11 cellular contexts compared by ENCODE assay signal in the genomic region with DNA sequence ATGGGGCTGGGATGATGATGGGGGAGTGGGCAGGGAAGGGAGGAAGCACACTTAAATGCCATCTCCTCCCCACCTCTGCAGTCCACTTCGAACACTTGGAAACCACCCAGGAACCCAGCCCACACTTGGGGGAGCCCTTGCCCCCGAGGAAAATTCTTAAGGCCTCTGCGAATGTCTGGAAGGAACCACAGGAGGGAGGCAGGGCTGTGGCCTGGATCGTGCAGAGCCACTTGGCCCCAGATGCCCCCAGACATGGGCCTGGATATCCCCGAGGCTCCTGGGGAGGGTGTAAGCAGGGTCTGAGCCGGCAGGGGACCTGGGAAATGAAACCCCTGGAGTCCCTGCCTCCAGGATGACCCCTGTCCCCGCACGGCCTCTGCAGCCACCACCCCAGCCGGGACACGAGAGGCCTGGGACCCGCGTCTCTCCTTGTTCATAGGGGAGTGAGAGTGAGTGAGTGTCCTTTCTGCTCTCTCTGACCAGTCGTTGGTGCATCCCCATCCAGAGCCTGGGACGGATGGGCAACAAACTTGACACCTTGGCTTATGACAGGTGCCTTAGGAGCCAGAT. TPM values are rescaled to one million over a fixed set of nuclear protein-coding genes. Genes with fewer than 3 reads are reported as not detected.
DNase-seq lines count a peak whose midpoint lies in the region; ATAC-seq, FAIRE-seq and TF ChIP-seq lines count a peak whose summit lies in the region.
"Had no signal": no experiment of that assay in that cellular context is flagged by ENCODE, and none has a peak within 500 bp of the region (broad histone marks: within the 10 kb centered on the region; RNA-seq: fewer than 3 reads in every experiment).

No MANE protein-coding gene starts in this region.

- H3K36me3 ChIP-seq in WERI-Rb-1: peaks cover 14% of the 10 kb centered on the region
- peaks cover 1 to 4% of the 10 kb centered on the region in 2 experiments for H3K36me3 ChIP-seq in keratinocyte (ENCODE audit: control insufficient read depth in 2 of 2, extremely low read depth in 1 of 2, insufficient read depth in 2 of 2, low read length in 2 of 2)
- H3K36me3 ChIP-seq in stomach smooth muscle (ENCODE audit: control insufficient read depth in 2 of 2, insufficient read depth in 2 of 2, low read length in 2 of 2): no peaks in the 10 kb centered on the region
- H3K36me3 ChIP-seq: gastrocnemius medialis had no signal

- H3K9ac ChIP-seq in keratinocyte (ENCODE audit: control insufficient read depth, extremely low read depth, insufficient read depth, low read length) (peak overlapping the region; percentile 22), stomach smooth muscle (ENCODE audit: low read length in 2 of 2) (peak overlapping the region; percentile 9 to 47)

- H3K9me3 ChIP-seq in WERI-Rb-1 (ENCODE audit: severe bottlenecking) (no peaks in the 10 kb centered on the region), keratinocyte (ENCODE audit: control insufficient read depth, low read depth, low read length) (no peaks in the 10 kb centered on the region), stomach smooth muscle (ENCODE audit: control insufficient read depth in 2 of 2, low read length in 2 of 2) (no peaks in the 10 kb centered on the region)
- H3K9me3 ChIP-seq: gastrocnemius medialis had no signal

- peak; percentile 57 for DNase-seq in GM03348 (ENCODE audit: low spot score)
- peak; percentile 51 for DNase-seq in WERI-Rb-1
- no peak for DNase-seq in keratinocyte (ENCODE audit: low read depth, low spot score)
- no peak for DNase-seq in stimulated activated CD8-positive, alpha-beta memory T cell treated with anti-CD3 and anti-CD28 coated beads, Interleukin-4, amount 100 ng/mL, for 48 hours
- DNase-seq in GM20000 (ENCODE audit: low spot score): no peak
- DNase-seq: gastrocnemius medialis; NCI-H187; stimulated activated CD4-positive, alpha-beta T cell treated with anti-CD3 and anti-CD28 coated beads, Interleukin-4, amount 100 ng/mL, for 24 hours had no signal

- peaks cover 90% of the 10 kb centered on the region for H3K4me1 ChIP-seq in keratinocyte (ENCODE audit: control insufficient read depth, extremely low read depth, insufficient read depth, low read length)
- H3K4me1 ChIP-seq in stomach smooth muscle (ENCODE audit: control insufficient read depth, insufficient read depth, low read length): peaks cover 96% of the 10 kb centered on the region

- no peak for ATAC-seq in HG03432 (IDR thresholded peaks at IDR 0.05; ENCODE audit: unreplicated experiment)
- ATAC-seq: gastrocnemius medialis had no signal

- no peak overlapping the region for H3K4me2 ChIP-seq in keratinocyte (ENCODE audit: control insufficient read depth, extremely low read depth, insufficient read depth, low read depth, low read length)

- no peak overlapping the region for H3K4me3 ChIP-seq in WERI-Rb-1 (ENCODE audit: low read depth, low read length)
- H3K4me3 ChIP-seq in keratinocyte (ENCODE audit: control insufficient read depth in 2 of 3, extremely low read depth in 1 of 3, insufficient read depth in 2 of 3, low read depth in 1 of 3, low read length in 3 of 3): no peak overlapping the region
- H3K4me3 ChIP-seq in stomach smooth muscle (ENCODE audit: low read length in 2 of 2): peak overlapping the region in 1 of 2 donors; percentile 3
- H3K4me3 ChIP-seq: gastrocnemius medialis had no signal

- no peak overlapping the region for H2AFZ ChIP-seq in keratinocyte (ENCODE audit: control insufficient read depth, low read length)

- dilution Hi-C loops in keratinocyte (cut with MboI; ENCODE audit: extremely low pct_ligation_motif_present, low sequenced_read_pairs): no loop called here

- TF ChIP-seq CTCF in WERI-Rb-1 (IDR thresholded peaks at IDR 0.05; ENCODE audit: low read depth, low read length): 0 out of 2 replicates have a peak, but pooled peaks have one; percentile 6
- no peak for TF ChIP-seq CTCF in keratinocyte (optimal IDR thresholded peaks at IDR 0.05 in 1 of 3, IDR thresholded peaks at IDR 0.05 in 1 of 3, conservative IDR thresholded peaks at IDR 0.05 in 1 of 3; ENCODE audit: extremely low read depth in 1 of 3, insufficient read depth in 2 of 3, low read length in 3 of 3)
- no peak for TF ChIP-seq CTCF in GM20000 (IDR thresholded peaks at IDR 0.05; ENCODE audit: extremely low read depth, missing control alignments)

- no peak for FAIRE-seq in keratinocyte (lab: Jason Lieb, UNC)
- FAIRE-seq: bronchial epithelial cell had no signal

- H3K27me3 ChIP-seq in WERI-Rb-1 (ENCODE audit: insufficient read depth, low read depth, severe bottlenecking) (no peaks in the 10 kb centered on the region), keratinocyte (ENCODE audit: control insufficient read depth, extremely low read depth, insufficient read depth, low read length) (no peaks in the 10 kb centered on the region), stomach smooth muscle (ENCODE audit: control insufficient read depth in 1 of 2, insufficient read depth in 2 of 2, low read length in 2 of 2) (no peaks in the 10 kb centered on the region)
- H3K27me3 ChIP-seq: gastrocnemius medialis had no signal

- no peaks in the 10 kb centered on the region for H3K9me1 ChIP-seq in keratinocyte (ENCODE audit: control insufficient read depth, extremely low read depth, insufficient read depth, low read length)

- no peaks in the 10 kb centered on the region for H3K79me2 ChIP-seq in keratinocyte (ENCODE audit: control insufficient read depth, insufficient read depth, low read length)

- H4K20me1 ChIP-seq in keratinocyte (ENCODE audit: control insufficient read depth, extremely low read depth, insufficient read depth, low read length): no peaks in the 10 kb centered on the region

- H3K27ac ChIP-seq in WERI-Rb-1: peak overlapping the region; percentile 2; the same call in 1 of the 2 replicates
- H3K27ac ChIP-seq in keratinocyte (ENCODE audit: control insufficient read depth, insufficient read depth, low read length): no peak overlapping the region
- peak overlapping the region; percentile 98 for H3K27ac ChIP-seq in stomach smooth muscle (ENCODE audit: low read length)

RNA-seq across cellular contexts. Expression of gene MTSS2, which starts 11.8 kb away (rescaled TPM):
- polyA plus RNA-seq in keratinocyte: 13.3 to 22.3 TPM (median 21.8 TPM) in 3 replicates
- polyA plus RNA-seq in keratinocyte (2011; ENCODE audit: low read depth): 24.4 TPM
- polyA plus RNA-seq in keratinocyte (2011; cell fraction: cytosol; rRNA removed): 15.5 and 40.8 TPM in 2 replicates
- 38.5 and 49.9 TPM in 2 replicates for polyA plus RNA-seq in keratinocyte (2011; cell fraction: nucleus; rRNA removed)
- 16.8 and 39.7 TPM in 2 replicates for polyA plus RNA-seq in keratinocyte (2012; ENCODE audit: low replicate concordance)
- polyA minus RNA-seq in keratinocyte: 12.8 to 45.1 TPM (median 20.7 TPM) in 3 replicates
- polyA minus RNA-seq in keratinocyte (2011; cell fraction: cytosol; rRNA and poly(A)+ RNA removed): 52.2 TPM
- polyA minus RNA-seq in keratinocyte (2011; cell fraction: nucleus; rRNA and poly(A)+ RNA removed): 20.7 and 31.0 TPM in 2 replicates

RNA-seq across cellular contexts. Expression of gene IL34, which starts 51.3 kb away (rescaled TPM):
- polyA plus RNA-seq in keratinocyte: 0.08 to 0.42 TPM (median 0.14 TPM) in 3 replicates
- polyA plus RNA-seq in keratinocyte (2011; ENCODE audit: low read depth): 1.8 TPM
- polyA plus RNA-seq in keratinocyte (2011; cell fraction: cytosol; rRNA removed): 0.33 and 0.39 TPM in 2 replicates
- 0.23 and 0.47 TPM in 2 replicates for polyA plus RNA-seq in keratinocyte (2011; cell fraction: nucleus; rRNA removed)
- polyA plus RNA-seq in keratinocyte (2012; ENCODE audit: low replicate concordance): 0.13 and 4.6 TPM in 2 replicates
- 0.73 TPM in 1 of 3 replicates, not detected in the others for polyA minus RNA-seq in keratinocyte
- not detected for polyA minus RNA-seq in keratinocyte (2011; cell fraction: cytosol; rRNA and poly(A)+ RNA removed)
- 0.53 TPM in 1 of 2 replicates, not detected in the other for polyA minus RNA-seq in keratinocyte (2011; cell fraction: nucleus; rRNA and poly(A)+ RNA removed)

Comparison
In these comparisons a context has a peak if more than half of its experiments do, and no peak if none do; other contexts are left out.
1. DNase-seq: peak in GM03348 (single experiment) and WERI-Rb-1 (single experiment); none in keratinocyte (single experiment), stimulated activated CD8-positive, alpha-beta memory T cell treated with anti-CD3 and anti-CD28 coated beads, Interleukin-4, amount 100 ng/mL, for 48 hours (single experiment) and GM20000 (single experiment).